ENCODE assay signal across 9 cellular contexts in genomic region chr18:76658627-76659026, GRCh38.
DNase-seq lines count a peak whose midpoint lies in the region; ATAC-seq and TF ChIP-seq lines count a peak whose summit lies in the region.
"Had no signal": no experiment of that assay in that cellular context is flagged by ENCODE, and none has a peak within 500 bp of the region (broad histone marks: within the 10 kb centered on the region; RNA-seq: fewer than 3 reads in every experiment).

No MANE protein-coding gene starts in this region.

- no peaks in the 10 kb centered on the region for H3K9me3 Mint-ChIP-seq in activated naive CD8-positive, alpha-beta T cell treated with anti-CD3 and anti-CD28 coated beads for 36 hours
- H3K9me3 Mint-ChIP-seq: naive thymus-derived CD8-positive, alpha-beta T cell had no signal

- H3K9me3 ChIP-seq in smooth muscle cell (replicated peaks; ENCODE audit: low read depth) = no peaks in the 10 kb centered on the region

- no peak overlapping the region for H3K4me3 ChIP-seq in smooth muscle cell

- peak; percentile 40 for DNase-seq in NK-92 treated with Interleukin-12 subunit alpha and Interleukin-12 subunit beta, amount 100 ng/mL, for 24 hours (lab: John Stamatoyannopoulos, UW)
- no peak for DNase-seq in NK-92 (lab: John Stamatoyannopoulos, UW; ENCODE audit: unreplicated experiment)
- DNase-seq in activated naive CD8-positive, alpha-beta T cell treated with anti-CD3 and anti-CD28 coated beads for 36 hours = peak; percentile 61
- no peak for DNase-seq in smooth muscle cell (lab: John Stamatoyannopoulos, UW; ENCODE audit: unreplicated experiment)
- no peak for DNase-seq in mesenteric fat pad (ENCODE audit: low spot score)
- no peak for DNase-seq in NCI-H2171 (lab: John Stamatoyannopoulos, UW)

- peak overlapping the region; percentile 23 for H3K27ac ChIP-seq in smooth muscle cell (ENCODE audit: low read depth)

- no peak overlapping the region for H3K4me3 Mint-ChIP-seq in activated naive CD8-positive, alpha-beta T cell treated with anti-CD3 and anti-CD28 coated beads for 36 hours

- peaks cover 58% of the 10 kb centered on the region for H3K27me3 Mint-ChIP-seq in activated naive CD8-positive, alpha-beta T cell treated with anti-CD3 and anti-CD28 coated beads for 36 hours

- H3K36me3 ChIP-seq in smooth muscle cell (ENCODE audit: low read depth) = no peaks in the 10 kb centered on the region

- peak; percentile 48 for TF ChIP-seq CTCF in smooth muscle cell (IDR thresholded peaks at IDR 0.05; ENCODE audit: borderline replicate concordance, insufficient read depth, poor library complexity, severe bottlenecking)

- peak; percentile 58 for ATAC-seq in HG03342 (IDR thresholded peaks at IDR 0.05; ENCODE audit: unreplicated experiment)
- no peak for ATAC-seq in esophagus mucosa

- 44% methylated on average over 7 of the region's 7 CpGs for WGBS in smooth muscle cell (ENCODE audit: low lambda C conversion rate)

- H2AFZ ChIP-seq in smooth muscle cell (ENCODE audit: low read depth) = peak overlapping the region; percentile 18

- no peaks in the 10 kb centered on the region for H3K27me3 ChIP-seq in smooth muscle cell (ENCODE audit: low read depth)

- peaks cover 5% of the 10 kb centered on the region for H3K4me1 ChIP-seq in smooth muscle cell (ENCODE audit: low read depth)

- H3K27ac Mint-ChIP-seq in activated naive CD8-positive, alpha-beta T cell treated with anti-CD3 and anti-CD28 coated beads for 36 hours = peak overlapping the region; percentile 7

- H3K79me2 ChIP-seq in smooth muscle cell (ENCODE audit: low read depth) = no peaks in the 10 kb centered on the region

- no peak overlapping the region for H3K9ac ChIP-seq in smooth muscle cell (ENCODE audit: low read depth)

- peak overlapping the region; percentile 72 for H3K4me2 ChIP-seq in smooth muscle cell

- H3K4me1 Mint-ChIP-seq in activated naive CD8-positive, alpha-beta T cell treated with anti-CD3 and anti-CD28 coated beads for 36 hours = peaks cover 20% of the 10 kb centered on the region

- H3F3A ChIP-seq in smooth muscle cell (ENCODE audit: low read depth) = peaks cover 16% of the 10 kb centered on the region

- no peaks in the 10 kb centered on the region for H3K36me3 Mint-ChIP-seq in activated naive CD8-positive, alpha-beta T cell treated with anti-CD3 and anti-CD28 coated beads for 36 hours
- H3K36me3 Mint-ChIP-seq: naive thymus-derived CD8-positive, alpha-beta T cell had no signal

- H4K20me1 ChIP-seq in smooth muscle cell (ENCODE audit: low read depth) = no peaks in the 10 kb centered on the region

Comparison
In these comparisons a context has a peak if more than half of its experiments do, and no peak if none do; other contexts are left out.
1. DNase-seq: peak in NK-92 treated with Interleukin-12 subunit alpha and Interleukin-12 subunit beta, amount 100 ng/mL, for 24 hours (single experiment) and activated naive CD8-positive, alpha-beta T cell treated with anti-CD3 and anti-CD28 coated beads for 36 hours (single experiment); none in NK-92 (single experiment), smooth muscle cell (single experiment), mesenteric fat pad (single experiment) and NCI-H2171 (single experiment).